ENCODE assay signal across 1 cellular context in the genomic region with DNA sequence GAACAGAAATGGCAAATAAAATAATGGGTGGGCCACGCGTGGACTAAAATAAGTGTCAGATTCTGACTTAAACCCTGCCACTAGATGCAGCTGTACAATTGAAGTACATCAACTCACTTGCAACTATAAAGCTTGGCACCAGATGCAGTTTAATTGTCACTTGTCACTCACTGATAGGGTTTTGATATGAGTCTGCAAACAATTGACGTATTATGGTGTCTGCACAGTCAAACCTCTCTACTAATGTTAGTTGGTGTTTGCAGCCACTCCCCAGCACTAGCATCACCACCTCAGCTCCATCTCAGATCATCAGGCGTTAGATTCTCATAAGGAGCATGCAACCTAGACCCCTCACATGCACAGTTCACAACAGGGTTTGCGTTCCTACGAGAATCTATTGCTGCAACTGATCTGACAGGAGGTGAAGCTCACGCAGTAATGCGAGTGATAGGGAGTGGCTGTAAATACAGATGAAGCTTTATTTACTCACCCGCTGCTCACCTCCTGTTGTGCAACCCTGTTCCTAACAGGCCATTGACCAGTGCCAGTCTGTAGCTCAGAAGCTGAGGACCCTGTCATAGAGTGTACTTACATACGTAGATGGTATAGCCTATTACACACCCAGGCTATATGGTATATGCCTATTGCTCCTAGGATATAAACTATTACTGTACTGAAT.
TF ChIP-seq lines count a peak whose summit lies in the region.

No MANE protein-coding gene starts in this region.

TF ChIP-seq in HepG2, 621 proteins besides CTCF, POLR2A, EP300 and RAD21 (continued from another document and continues in another):
- no peak for TF ChIP-seq RARG (CRISPR knock-in tag; IDR thresholded peaks at IDR 0.05; ENCODE audit: low read depth)
- TF ChIP-seq ZNF746 (CRISPR knock-in tag; IDR thresholded peaks at IDR 0.05), result no peak
- no peak for TF ChIP-seq PHF8 (CRISPR knock-in tag; IDR thresholded peaks at IDR 0.05)
- TF ChIP-seq MEIS1 (CRISPR knock-in tag; IDR thresholded peaks at IDR 0.05; ENCODE audit: borderline replicate concordance), result peak; percentile 91; the same call in 1 of the 2 replicates
- TF ChIP-seq RARA (CRISPR knock-in tag; IDR thresholded peaks at IDR 0.05), result peak; percentile 90
- TF ChIP-seq GABPB1 (CRISPR knock-in tag; IDR thresholded peaks at IDR 0.05), result peak; percentile 31; the same call in 1 of the 2 replicates
- 0 out of 2 replicates have a peak, but pooled peaks have one; percentile 42 for TF ChIP-seq SOX13 (IDR thresholded peaks at IDR 0.05)
- TF ChIP-seq SOX13 (CRISPR knock-in tag; conservative IDR thresholded peaks at IDR 0.05 in 1 of 2, IDR thresholded peaks at IDR 0.05 in 1 of 2), result peak in 1 of 2 experiments; percentile 85; a peak in 2 of 4 replicates
- TF ChIP-seq, protein P1, sequence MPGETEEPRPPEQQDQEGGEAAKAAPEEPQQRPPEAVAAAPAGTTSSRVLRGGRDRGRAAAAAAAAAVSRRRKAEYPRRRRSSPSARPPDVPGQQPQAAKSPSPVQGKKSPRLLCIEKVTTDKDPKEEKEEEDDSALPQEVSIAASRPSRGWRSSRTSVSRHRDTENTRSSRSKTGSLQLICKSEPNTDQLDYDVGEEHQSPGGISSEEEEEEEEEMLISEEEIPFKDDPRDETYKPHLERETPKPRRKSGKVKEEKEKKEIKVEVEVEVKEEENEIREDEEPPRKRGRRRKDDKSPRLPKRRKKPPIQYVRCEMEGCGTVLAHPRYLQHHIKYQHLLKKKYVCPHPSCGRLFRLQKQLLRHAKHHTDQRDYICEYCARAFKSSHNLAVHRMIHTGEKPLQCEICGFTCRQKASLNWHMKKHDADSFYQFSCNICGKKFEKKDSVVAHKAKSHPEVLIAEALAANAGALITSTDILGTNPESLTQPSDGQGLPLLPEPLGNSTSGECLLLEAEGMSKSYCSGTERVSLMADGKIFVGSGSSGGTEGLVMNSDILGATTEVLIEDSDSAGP (CRISPR knock-in tag; IDR thresholded peaks at IDR 0.05; ENCODE audit: borderline replicate concordance), result no peak; the same call in 1 of the 2 replicates
- peak; percentile 52 for TF ChIP-seq ZNF629 (CRISPR knock-in tag; conservative IDR thresholded peaks at IDR 0.05)
- TF ChIP-seq, protein P2, sequence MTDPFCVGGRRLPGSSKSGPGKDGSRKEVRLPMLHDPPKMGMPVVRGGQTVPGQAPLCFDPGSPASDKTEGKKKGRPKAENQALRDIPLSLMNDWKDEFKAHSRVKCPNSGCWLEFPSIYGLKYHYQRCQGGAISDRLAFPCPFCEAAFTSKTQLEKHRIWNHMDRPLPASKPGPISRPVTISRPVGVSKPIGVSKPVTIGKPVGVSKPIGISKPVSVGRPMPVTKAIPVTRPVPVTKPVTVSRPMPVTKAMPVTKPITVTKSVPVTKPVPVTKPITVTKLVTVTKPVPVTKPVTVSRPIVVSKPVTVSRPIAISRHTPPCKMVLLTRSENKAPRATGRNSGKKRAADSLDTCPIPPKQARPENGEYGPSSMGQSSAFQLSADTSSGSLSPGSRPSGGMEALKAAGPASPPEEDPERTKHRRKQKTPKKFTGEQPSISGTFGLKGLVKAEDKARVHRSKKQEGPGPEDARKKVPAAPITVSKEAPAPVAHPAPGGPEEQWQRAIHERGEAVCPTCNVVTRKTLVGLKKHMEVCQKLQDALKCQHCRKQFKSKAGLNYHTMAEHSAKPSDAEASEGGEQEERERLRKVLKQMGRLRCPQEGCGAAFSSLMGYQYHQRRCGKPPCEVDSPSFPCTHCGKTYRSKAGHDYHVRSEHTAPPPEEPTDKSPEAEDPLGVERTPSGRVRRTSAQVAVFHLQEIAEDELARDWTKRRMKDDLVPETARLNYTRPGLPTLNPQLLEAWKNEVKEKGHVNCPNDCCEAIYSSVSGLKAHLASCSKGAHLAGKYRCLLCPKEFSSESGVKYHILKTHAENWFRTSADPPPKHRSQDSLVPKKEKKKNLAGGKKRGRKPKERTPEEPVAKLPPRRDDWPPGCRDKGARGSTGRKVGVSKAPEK (CRISPR knock-in tag; IDR thresholded peaks at IDR 0.05; ENCODE audit: borderline replicate concordance), result no peak
- TF ChIP-seq, protein P3, sequence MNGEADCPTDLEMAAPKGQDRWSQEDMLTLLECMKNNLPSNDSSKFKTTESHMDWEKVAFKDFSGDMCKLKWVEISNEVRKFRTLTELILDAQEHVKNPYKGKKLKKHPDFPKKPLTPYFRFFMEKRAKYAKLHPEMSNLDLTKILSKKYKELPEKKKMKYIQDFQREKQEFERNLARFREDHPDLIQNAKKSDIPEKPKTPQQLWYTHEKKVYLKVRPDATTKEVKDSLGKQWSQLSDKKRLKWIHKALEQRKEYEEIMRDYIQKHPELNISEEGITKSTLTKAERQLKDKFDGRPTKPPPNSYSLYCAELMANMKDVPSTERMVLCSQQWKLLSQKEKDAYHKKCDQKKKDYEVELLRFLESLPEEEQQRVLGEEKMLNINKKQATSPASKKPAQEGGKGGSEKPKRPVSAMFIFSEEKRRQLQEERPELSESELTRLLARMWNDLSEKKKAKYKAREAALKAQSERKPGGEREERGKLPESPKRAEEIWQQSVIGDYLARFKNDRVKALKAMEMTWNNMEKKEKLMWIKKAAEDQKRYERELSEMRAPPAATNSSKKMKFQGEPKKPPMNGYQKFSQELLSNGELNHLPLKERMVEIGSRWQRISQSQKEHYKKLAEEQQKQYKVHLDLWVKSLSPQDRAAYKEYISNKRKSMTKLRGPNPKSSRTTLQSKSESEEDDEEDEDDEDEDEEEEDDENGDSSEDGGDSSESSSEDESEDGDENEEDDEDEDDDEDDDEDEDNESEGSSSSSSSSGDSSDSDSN (CRISPR knock-in tag; IDR thresholded peaks at IDR 0.05), result no peak
- TF ChIP-seq ZNF274 (CRISPR knock-in tag; IDR thresholded peaks at IDR 0.05), result no peak
- TF ChIP-seq, protein P4, sequence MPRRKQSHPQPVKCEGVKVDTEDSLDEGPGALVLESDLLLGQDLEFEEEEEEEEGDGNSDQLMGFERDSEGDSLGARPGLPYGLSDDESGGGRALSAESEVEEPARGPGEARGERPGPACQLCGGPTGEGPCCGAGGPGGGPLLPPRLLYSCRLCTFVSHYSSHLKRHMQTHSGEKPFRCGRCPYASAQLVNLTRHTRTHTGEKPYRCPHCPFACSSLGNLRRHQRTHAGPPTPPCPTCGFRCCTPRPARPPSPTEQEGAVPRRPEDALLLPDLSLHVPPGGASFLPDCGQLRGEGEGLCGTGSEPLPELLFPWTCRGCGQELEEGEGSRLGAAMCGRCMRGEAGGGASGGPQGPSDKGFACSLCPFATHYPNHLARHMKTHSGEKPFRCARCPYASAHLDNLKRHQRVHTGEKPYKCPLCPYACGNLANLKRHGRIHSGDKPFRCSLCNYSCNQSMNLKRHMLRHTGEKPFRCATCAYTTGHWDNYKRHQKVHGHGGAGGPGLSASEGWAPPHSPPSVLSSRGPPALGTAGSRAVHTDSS (CRISPR knock-in tag; conservative IDR thresholded peaks at IDR 0.05), result no peak
- TF ChIP-seq, protein P5, sequence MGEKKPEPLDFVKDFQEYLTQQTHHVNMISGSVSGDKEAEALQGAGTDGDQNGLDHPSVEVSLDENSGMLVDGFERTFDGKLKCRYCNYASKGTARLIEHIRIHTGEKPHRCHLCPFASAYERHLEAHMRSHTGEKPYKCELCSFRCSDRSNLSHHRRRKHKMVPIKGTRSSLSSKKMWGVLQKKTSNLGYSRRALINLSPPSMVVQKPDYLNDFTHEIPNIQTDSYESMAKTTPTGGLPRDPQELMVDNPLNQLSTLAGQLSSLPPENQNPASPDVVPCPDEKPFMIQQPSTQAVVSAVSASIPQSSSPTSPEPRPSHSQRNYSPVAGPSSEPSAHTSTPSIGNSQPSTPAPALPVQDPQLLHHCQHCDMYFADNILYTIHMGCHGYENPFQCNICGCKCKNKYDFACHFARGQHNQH (CRISPR knock-in tag; IDR thresholded peaks at IDR 0.05), result peak; percentile 92
- TF ChIP-seq, protein P6, sequence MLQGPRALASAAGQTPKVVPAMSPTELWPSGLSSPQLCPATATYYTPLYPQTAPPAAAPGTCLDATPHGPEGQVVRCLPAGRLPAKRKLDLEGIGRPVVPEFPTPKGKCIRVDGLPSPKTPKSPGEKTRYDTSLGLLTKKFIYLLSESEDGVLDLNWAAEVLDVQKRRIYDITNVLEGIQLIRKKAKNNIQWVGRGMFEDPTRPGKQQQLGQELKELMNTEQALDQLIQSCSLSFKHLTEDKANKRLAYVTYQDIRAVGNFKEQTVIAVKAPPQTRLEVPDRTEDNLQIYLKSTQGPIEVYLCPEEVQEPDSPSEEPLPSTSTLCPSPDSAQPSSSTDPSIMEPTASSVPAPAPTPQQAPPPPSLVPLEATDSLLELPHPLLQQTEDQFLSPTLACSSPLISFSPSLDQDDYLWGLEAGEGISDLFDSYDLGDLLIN (CRISPR knock-in tag; IDR thresholded peaks at IDR 0.05; ENCODE audit: borderline replicate concordance), result no peak
- TF ChIP-seq, protein P7, sequence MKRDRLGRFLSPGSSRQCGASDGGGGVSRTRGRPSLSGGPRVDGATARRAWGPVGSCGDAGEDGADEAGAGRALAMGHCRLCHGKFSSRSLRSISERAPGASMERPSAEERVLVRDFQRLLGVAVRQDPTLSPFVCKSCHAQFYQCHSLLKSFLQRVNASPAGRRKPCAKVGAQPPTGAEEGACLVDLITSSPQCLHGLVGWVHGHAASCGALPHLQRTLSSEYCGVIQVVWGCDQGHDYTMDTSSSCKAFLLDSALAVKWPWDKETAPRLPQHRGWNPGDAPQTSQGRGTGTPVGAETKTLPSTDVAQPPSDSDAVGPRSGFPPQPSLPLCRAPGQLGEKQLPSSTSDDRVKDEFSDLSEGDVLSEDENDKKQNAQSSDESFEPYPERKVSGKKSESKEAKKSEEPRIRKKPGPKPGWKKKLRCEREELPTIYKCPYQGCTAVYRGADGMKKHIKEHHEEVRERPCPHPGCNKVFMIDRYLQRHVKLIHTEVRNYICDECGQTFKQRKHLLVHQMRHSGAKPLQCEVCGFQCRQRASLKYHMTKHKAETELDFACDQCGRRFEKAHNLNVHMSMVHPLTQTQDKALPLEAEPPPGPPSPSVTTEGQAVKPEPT (CRISPR knock-in tag; IDR thresholded peaks at IDR 0.05; ENCODE audit: low read depth), result 0 out of 2 replicates have a peak, but pooled peaks have one; percentile 52
- TF ChIP-seq, protein P8, sequence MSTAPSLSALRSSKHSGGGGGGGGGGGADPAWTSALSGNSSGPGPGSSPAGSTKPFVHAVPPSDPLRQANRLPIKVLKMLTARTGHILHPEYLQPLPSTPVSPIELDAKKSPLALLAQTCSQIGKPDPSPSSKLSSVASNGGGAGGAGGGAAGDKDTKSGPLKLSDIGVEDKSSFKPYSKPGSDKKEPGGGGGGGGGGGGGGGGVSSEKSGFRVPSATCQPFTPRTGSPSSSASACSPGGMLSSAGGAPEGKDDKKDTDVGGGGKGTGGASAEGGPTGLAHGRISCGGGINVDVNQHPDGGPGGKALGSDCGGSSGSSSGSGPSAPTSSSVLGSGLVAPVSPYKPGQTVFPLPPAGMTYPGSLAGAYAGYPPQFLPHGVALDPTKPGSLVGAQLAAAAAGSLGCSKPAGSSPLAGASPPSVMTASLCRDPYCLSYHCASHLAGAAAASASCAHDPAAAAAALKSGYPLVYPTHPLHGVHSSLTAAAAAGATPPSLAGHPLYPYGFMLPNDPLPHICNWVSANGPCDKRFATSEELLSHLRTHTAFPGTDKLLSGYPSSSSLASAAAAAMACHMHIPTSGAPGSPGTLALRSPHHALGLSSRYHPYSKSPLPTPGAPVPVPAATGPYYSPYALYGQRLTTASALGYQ (CRISPR knock-in tag; IDR thresholded peaks at IDR 0.05), result peak; percentile 50; the same call in 1 of the 2 replicates
- no peak for TF ChIP-seq RFXAP (CRISPR knock-in tag; IDR thresholded peaks at IDR 0.05; ENCODE audit: borderline replicate concordance)
- TF ChIP-seq ZNF563 (CRISPR knock-in tag; IDR thresholded peaks at IDR 0.05), result peak; percentile 53; the same call in 1 of the 2 replicates
- no peak for TF ChIP-seq NONO (IDR thresholded peaks at IDR 0.05)
- no peak for TF ChIP-seq NONO (CRISPR knock-in tag; conservative IDR thresholded peaks at IDR 0.05)
- TF ChIP-seq ZNF703 (CRISPR knock-in tag; IDR thresholded peaks at IDR 0.05; ENCODE audit: borderline replicate concordance), result no peak
- peak; percentile 83 for TF ChIP-seq NCOA2 (CRISPR knock-in tag; IDR thresholded peaks at IDR 0.05)
- TF ChIP-seq SYNCRIP (IDR thresholded peaks at IDR 0.05; ENCODE audit: insufficient read depth, low read depth, low read length), result no peak
- TF ChIP-seq GTF2F1 (IDR thresholded peaks at IDR 0.05; ENCODE audit: low read length), result no peak
- no peak for TF ChIP-seq ZNF788 (CRISPR knock-in tag; IDR thresholded peaks at IDR 0.05; ENCODE audit: borderline replicate concordance)
- peak; percentile 91 for TF ChIP-seq FOXJ3 (CRISPR knock-in tag; IDR thresholded peaks at IDR 0.05; ENCODE audit: borderline replicate concordance)
- 0 out of 2 replicates have a peak, but pooled peaks have one; percentile 55 for TF ChIP-seq ZNF615 (CRISPR knock-in tag; IDR thresholded peaks at IDR 0.05; ENCODE audit: borderline replicate concordance)
- TF ChIP-seq, protein P9, sequence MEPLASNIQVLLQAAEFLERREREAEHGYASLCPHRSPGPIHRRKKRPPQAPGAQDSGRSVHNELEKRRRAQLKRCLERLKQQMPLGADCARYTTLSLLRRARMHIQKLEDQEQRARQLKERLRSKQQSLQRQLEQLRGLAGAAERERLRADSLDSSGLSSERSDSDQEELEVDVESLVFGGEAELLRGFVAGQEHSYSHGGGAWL (CRISPR knock-in tag; IDR thresholded peaks at IDR 0.05), result no peak
- no peak for TF ChIP-seq RAD51 (IDR thresholded peaks at IDR 0.05; ENCODE audit: borderline replicate concordance)
- TF ChIP-seq ZNF891 (CRISPR knock-in tag; IDR thresholded peaks at IDR 0.05), result no peak
- TF ChIP-seq, protein P10, sequence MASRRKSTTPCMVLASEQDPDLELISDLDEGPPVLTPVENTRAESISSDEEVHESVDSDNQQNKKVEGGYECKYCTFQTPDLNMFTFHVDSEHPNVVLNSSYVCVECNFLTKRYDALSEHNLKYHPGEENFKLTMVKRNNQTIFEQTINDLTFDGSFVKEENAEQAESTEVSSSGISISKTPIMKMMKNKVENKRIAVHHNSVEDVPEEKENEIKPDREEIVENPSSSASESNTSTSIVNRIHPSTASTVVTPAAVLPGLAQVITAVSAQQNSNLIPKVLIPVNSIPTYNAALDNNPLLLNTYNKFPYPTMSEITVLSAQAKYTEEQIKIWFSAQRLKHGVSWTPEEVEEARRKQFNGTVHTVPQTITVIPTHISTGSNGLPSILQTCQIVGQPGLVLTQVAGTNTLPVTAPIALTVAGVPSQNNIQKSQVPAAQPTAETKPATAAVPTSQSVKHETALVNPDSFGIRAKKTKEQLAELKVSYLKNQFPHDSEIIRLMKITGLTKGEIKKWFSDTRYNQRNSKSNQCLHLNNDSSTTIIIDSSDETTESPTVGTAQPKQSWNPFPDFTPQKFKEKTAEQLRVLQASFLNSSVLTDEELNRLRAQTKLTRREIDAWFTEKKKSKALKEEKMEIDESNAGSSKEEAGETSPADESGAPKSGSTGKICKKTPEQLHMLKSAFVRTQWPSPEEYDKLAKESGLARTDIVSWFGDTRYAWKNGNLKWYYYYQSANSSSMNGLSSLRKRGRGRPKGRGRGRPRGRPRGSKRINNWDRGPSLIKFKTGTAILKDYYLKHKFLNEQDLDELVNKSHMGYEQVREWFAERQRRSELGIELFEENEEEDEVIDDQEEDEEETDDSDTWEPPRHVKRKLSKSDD (CRISPR knock-in tag; IDR thresholded peaks at IDR 0.05; ENCODE audit: low read depth), result 0 out of 2 replicates have a peak, but pooled peaks have one; percentile 54
- TF ChIP-seq NFE2L1 (CRISPR knock-in tag; IDR thresholded peaks at IDR 0.05; ENCODE audit: borderline replicate concordance), result no peak
